Comparison of ENCODE assay signal across 8 cellular contexts in genomic region chr6:30556714-30556963, GRCh38. TPM values are rescaled to one million over a fixed set of nuclear protein-coding genes. Genes with fewer than 3 reads are reported as not detected.
DNase-seq lines count a peak whose midpoint lies in the region; ATAC-seq and TF ChIP-seq lines count a peak whose summit lies in the region.

No MANE protein-coding gene starts in this region.

- DNase-seq in CD4-positive, alpha-beta memory T cell: peak; percentile 94 to 96 (median 94)
- DNase-seq in LNCaP clone FGC (ENCODE audit: low read depth) (no peak), kidney tubule cell (ENCODE audit: low spot score) (no peak), NCI-H2081 treated with DMSO at 0.1 percent for 48 hours (lab: John Stamatoyannopoulos, UW) (no peak)
- peak; percentile 90 for DNase-seq in stimulated activated CD4-positive, alpha-beta T cell treated with anti-CD3 and anti-CD28 coated beads, Interleukin-1b, Interleukin-23, amount 100 ng/mL, for 48 hours

- H3K27ac ChIP-seq in CD4-positive, alpha-beta memory T cell (ENCODE audit: low read depth, low read length): peak overlapping the region; percentile 96

- no peaks in the 10 kb centered on the region for H3K27me3 ChIP-seq in CD4-positive, alpha-beta memory T cell (ENCODE audit: insufficient read depth, low read length)

- peaks cover 30% of the 10 kb centered on the region for H3K4me1 ChIP-seq in CD4-positive, alpha-beta memory T cell (ENCODE audit: insufficient read depth, low read length)

- POLR2A ChIA-PET in CD4-positive, alpha-beta memory T cell (lab: Charles Lee; ENCODE audit: partially characterized antibody): interaction anchor here (0.6 to 8.6 kb wide), 19 partner anchors 10 to 328 kb away, joined by 3 to 133 read pairs (median 8); partner anchors contain the start of genes ABCF1, DDR1, MDC1 and MRPS18B

- peaks cover 32% of the 10 kb centered on the region for H3K36me3 ChIP-seq in CD4-positive, alpha-beta memory T cell (ENCODE audit: insufficient read depth, low read length)

- peaks cover 0 to 4% (median 0%) of the 10 kb centered on the region in 8 donors for H3K9me3 Mint-ChIP-seq in CD4-positive, alpha-beta memory T cell
- no peaks in the 10 kb centered on the region for H3K9me3 Mint-ChIP-seq in activated naive CD8-positive, alpha-beta T cell (ENCODE audit: low read depth)

- peaks cover 18 to 56% of the 10 kb centered on the region in 2 donors for H3K36me3 Mint-ChIP-seq in CD4-positive, alpha-beta memory T cell
- peaks cover 10% of the 10 kb centered on the region for H3K36me3 Mint-ChIP-seq in activated naive CD8-positive, alpha-beta T cell

- CTCF ChIA-PET in CD4-positive, alpha-beta memory T cell (lab: Charles Lee; ENCODE audit: partially characterized antibody): interaction anchor here (1.3 to 21.7 kb wide), 3 partner anchors 14 to 73 kb away, joined by 3 to 416 read pairs (median 83); no protein-coding TSS in a partner anchor

- intact Hi-C loops in CD4-positive, alpha-beta memory T cell (cut with micrococcal nuclease): loop anchor here (1.0 to 10.0 kb wide), 9 partner anchors 14 to 348 kb away; partner anchors contain the start of genes ABCF1, DHX16, GTF2H4 and HLA-E

- peak overlapping the region; percentile 79 to 99 for H3K4me3 ChIP-seq in CD4-positive, alpha-beta memory T cell (ENCODE audit: low read length in 2 of 2)
- H3K4me3 ChIP-seq in LNCaP clone FGC (ENCODE audit: low read depth, low read length) (peak overlapping the region; percentile 86), iPS-11a (ENCODE audit: low read depth, low read length) (peak overlapping the region; percentile 89)

- H3K27me3 Mint-ChIP-seq in CD4-positive, alpha-beta memory T cell: peaks cover 0 to 1% of the 10 kb centered on the region in 2 donors
- H3K27me3 Mint-ChIP-seq in activated naive CD8-positive, alpha-beta T cell: no peaks in the 10 kb centered on the region

- ATAC-seq in GM19452 (IDR thresholded peaks at IDR 0.05; ENCODE audit: unreplicated experiment): no peak

- peak overlapping the region; percentile 97 to 100 (median 99) for H3K4me3 Mint-ChIP-seq in CD4-positive, alpha-beta memory T cell
- H3K4me3 Mint-ChIP-seq in activated naive CD8-positive, alpha-beta T cell: peak overlapping the region; percentile 98

- peak overlapping the region; percentile 97 to 100 (median 100) for H3K27ac Mint-ChIP-seq in CD4-positive, alpha-beta memory T cell
- peak overlapping the region; percentile 100 for H3K27ac Mint-ChIP-seq in activated naive CD8-positive, alpha-beta T cell

- no peaks in the 10 kb centered on the region for H3K9me3 ChIP-seq in CD4-positive, alpha-beta memory T cell (ENCODE audit: control insufficient read depth in 1 of 2, low read length in 2 of 2)

- H3K4me1 Mint-ChIP-seq in CD4-positive, alpha-beta memory T cell: peaks cover 28 to 65% (median 38%) of the 10 kb centered on the region in 4 donors
- peaks cover 42% of the 10 kb centered on the region for H3K4me1 Mint-ChIP-seq in activated naive CD8-positive, alpha-beta T cell (ENCODE audit: low read depth)

- no peak for TF ChIP-seq CTCF in LNCaP clone FGC (IDR thresholded peaks at IDR 0.05; ENCODE audit: control insufficient read depth, extremely low read depth, insufficient read depth)

RNA-seq across cellular contexts. Expression of gene GNL1, which starts 0.3 kb away (rescaled TPM):
- total RNA-seq in CD4-positive, alpha-beta memory T cell: 10 to 100 TPM; 83.4 to 83.9 TPM
- 10 to 100 TPM; 37.4 to 51.5 TPM for polyA plus RNA-seq in CD4-positive, alpha-beta memory T cell

RNA-seq across cellular contexts. Expression of gene PRR3, which starts 0.5 kb away (rescaled TPM):
- total RNA-seq in CD4-positive, alpha-beta memory T cell: 10 to 100 TPM; 26.4 to 29.1 TPM
- 1 to 10 TPM; 4.3 to 8.5 TPM for polyA plus RNA-seq in CD4-positive, alpha-beta memory T cell

RNA-seq across cellular contexts. Expression of gene ABCF1, which starts 14.6 kb away (rescaled TPM):
- total RNA-seq in CD4-positive, alpha-beta memory T cell: 10 to 100 TPM; 60.8 to 66.8 TPM
- 10 to 100 TPM in 1 of 2 donors, 1 to 10 TPM in 1; 7.5 to 46.6 TPM for polyA plus RNA-seq in CD4-positive, alpha-beta memory T cell

Comparison
In these comparisons a context has a peak if more than half of its experiments do, and no peak if none do; other contexts are left out.
1. DNase-seq: peak in CD4-positive, alpha-beta memory T cell (5 of 5) and stimulated activated CD4-positive, alpha-beta T cell treated with anti-CD3 and anti-CD28 coated beads, Interleukin-1b, Interleukin-23, amount 100 ng/mL, for 48 hours (single experiment); none in LNCaP clone FGC (single experiment), kidney tubule cell (single experiment) and NCI-H2081 treated with DMSO at 0.1 percent for 48 hours (single experiment).
2. Peak in every context shown above with its lines, with median percentiles within 50 percentile points of each other: H3K4me3 ChIP-seq.